ENCODE assay signal across 20 cellular contexts in the genomic region with DNA sequence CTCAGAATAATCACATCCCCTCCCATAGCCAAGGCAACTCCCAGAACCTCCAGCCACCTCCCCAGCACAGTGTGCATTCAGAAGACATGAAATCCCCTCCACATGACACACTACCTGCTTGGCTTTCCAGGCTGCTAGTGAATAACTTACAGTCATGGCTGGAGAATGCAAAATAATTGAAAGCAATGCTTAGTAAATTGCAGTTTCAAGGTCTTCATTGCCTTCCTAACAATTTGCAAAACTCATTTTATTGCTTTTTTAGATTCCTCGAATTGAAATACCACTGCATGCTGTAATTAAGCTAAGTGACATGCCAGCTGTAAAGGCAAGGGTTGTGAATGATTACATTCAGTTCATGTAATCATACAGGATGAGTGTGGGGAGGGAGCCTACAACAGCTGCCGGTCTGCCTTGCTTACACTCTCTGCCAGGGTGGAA. TPM values are rescaled to one million over a fixed set of nuclear protein-coding genes. Genes with fewer than 3 reads are reported as not detected.
DNase-seq lines count a peak whose midpoint lies in the region; ATAC-seq, FAIRE-seq and TF ChIP-seq lines count a peak whose summit lies in the region.
"Had no signal": no experiment of that assay in that cellular context is flagged by ENCODE, and none has a peak within 500 bp of the region (broad histone marks: within the 10 kb centered on the region; RNA-seq: fewer than 3 reads in every experiment).

No MANE protein-coding gene starts in this region.

- intact Hi-C loops in mucosa of descending colon (cut with DNase I, micrococcal nuclease), result no loop called here
- intact Hi-C loops in left ventricle myocardium superior (cut with micrococcal nuclease), result no loop called here

- H3K9me3 Mint-ChIP-seq in activated T-helper 17 cell treated with anti-CD3 and anti-CD28 coated beads, Interleukin-2, amount 50 U/mL, for 72 hours, result no peaks in the 10 kb centered on the region
- H3K9me3 Mint-ChIP-seq: WTC11 had no signal

- no peak overlapping the region for H3K27ac Mint-ChIP-seq in activated T-helper 17 cell treated with anti-CD3 and anti-CD28 coated beads, Interleukin-2, amount 50 U/mL, for 72 hours
- H3K27ac Mint-ChIP-seq: activated CD8-positive, alpha-beta T cell treated with anti-CD3 and anti-CD28 coated beads, Interleukin-2, amount 10 ng/mL, durations not matched to agents 7 days and 5 days; WTC11 had no signal

- ATAC-seq in mucosa of descending colon (peak; percentile 67), left ventricle myocardium superior (no peak)
- ATAC-seq in activated T-helper 17 cell treated with anti-CD3 and anti-CD28 coated beads, Interleukin-2, amount 50 U/mL, for 72 hours (replicated peaks), result no peak
- ATAC-seq: activated CD8-positive, alpha-beta T cell treated with anti-CD3 and anti-CD28 coated beads, Interleukin-2, amount 10 ng/mL, durations not matched to agents 7 days and 5 days; WTC11 had no signal

- DNase-seq in AG20443 (ENCODE audit: low spot score) (peak; percentile 21), GM10266 (ENCODE audit: extremely low spot score) (peak; percentile 8), RCC 7860 (ENCODE audit: low spot score) (peak; percentile 50), mucosa of descending colon (peak in 1 of 3 donors; percentile 40), left ventricle myocardium superior (no peak), Peyer's patch (no peak), NCI-H187 (lab: John Stamatoyannopoulos, UW) (no peak)
- DNase-seq: activated CD8-positive, alpha-beta T cell treated with anti-CD3 and anti-CD28 coated beads, Interleukin-2, amount 10 ng/mL, durations not matched to agents 7 days and 5 days; amniotic stem cell; cerebellar nuclear complex; DND-41; foreskin melanocyte; pancreas; small intestine; stimulated activated CD4-positive, alpha-beta T cell treated with anti-CD3 and anti-CD28 coated beads, Interleukin-4, amount 100 ng/mL, for 4 hours had no signal

- no peaks in the 10 kb centered on the region for H3K36me3 Mint-ChIP-seq in activated T-helper 17 cell treated with anti-CD3 and anti-CD28 coated beads, Interleukin-2, amount 50 U/mL, for 72 hours (ENCODE audit: low read depth)
- H3K36me3 Mint-ChIP-seq: WTC11 had no signal

- peaks cover 14% of the 10 kb centered on the region for H3K4me1 ChIP-seq in mucosa of descending colon (ENCODE audit: low read depth)
- peaks cover 0 to 16% (median 0%) of the 10 kb centered on the region in 4 donors for H3K4me1 ChIP-seq in Peyer's patch
- H3K4me1 ChIP-seq: pancreas had no signal

- no peak overlapping the region for H3K27ac ChIP-seq in Peyer's patch
- H3K27ac ChIP-seq: pancreas, thoracic aorta had no signal

- no peaks in the 10 kb centered on the region for H3K36me3 ChIP-seq in mucosa of descending colon (ENCODE audit: low read depth)
- H3K36me3 ChIP-seq in Peyer's patch, result no peaks in the 10 kb centered on the region
- H3K36me3 ChIP-seq: pancreas, thoracic aorta had no signal

- TF ChIP-seq CTCF in GM10266 (IDR thresholded peaks at IDR 0.05; ENCODE audit: control insufficient read depth, insufficient read depth, low read depth, missing control alignments) (no peak), mucosa of descending colon (IDR thresholded peaks at IDR 0.05) (no peak), Peyer's patch (IDR thresholded peaks at IDR 0.05) (no peak)

- H3K4me3 ChIP-seq in mucosa of descending colon (no peak overlapping the region), Peyer's patch (no peak overlapping the region)
- H3K4me3 ChIP-seq: pancreas, thoracic aorta had no signal

- H3K9me3 ChIP-seq in mucosa of descending colon (no peaks in the 10 kb centered on the region), Peyer's patch (no peaks in the 10 kb centered on the region)
- H3K9me3 ChIP-seq: pancreas, thoracic aorta had no signal

- no peak overlapping the region for H3K4me3 Mint-ChIP-seq in activated T-helper 17 cell treated with anti-CD3 and anti-CD28 coated beads, Interleukin-2, amount 50 U/mL, for 72 hours
- H3K4me3 Mint-ChIP-seq: activated CD8-positive, alpha-beta T cell treated with anti-CD3 and anti-CD28 coated beads, Interleukin-2, amount 10 ng/mL, durations not matched to agents 7 days and 5 days; WTC11 had no signal

- no peak for TF ChIP-seq POLR2A in Peyer's patch (IDR thresholded peaks at IDR 0.05)

- H3K4me1 Mint-ChIP-seq in activated T-helper 17 cell treated with anti-CD3 and anti-CD28 coated beads, Interleukin-2, amount 50 U/mL, for 72 hours, result peaks cover 4% of the 10 kb centered on the region

- peaks cover 0 to 28% of the 10 kb centered on the region in 2 donors for H3K27me3 ChIP-seq in Peyer's patch

- no peak for FAIRE-seq in RCC 7860 (lab: Jason Lieb, UNC)
- FAIRE-seq: GM12892, pancreas, small intestine had no signal

- H3K27me3 Mint-ChIP-seq in activated T-helper 17 cell treated with anti-CD3 and anti-CD28 coated beads, Interleukin-2, amount 50 U/mL, for 72 hours, result peaks cover 65% of the 10 kb centered on the region

RNA-seq across cellular contexts. Expression of a gene that starts 29.0 kb away (rescaled TPM):
- total RNA-seq in mucosa of descending colon, result 10 to 100 TPM; 12.2 to 65.4 (median 48.2) TPM
- not detected for total RNA-seq in left ventricle myocardium superior
- under 1 TPM in 1 of 4 donors, not detected in 3; 0.54 TPM for total RNA-seq in Peyer's patch
- not detected for total RNA-seq in activated T-helper 17 cell treated with anti-CD3 and anti-CD28 coated beads, Interleukin-2, amount 50 U/mL, for 72 hours
- total RNA-seq: activated CD8-positive, alpha-beta T cell treated with anti-CD3 and anti-CD28 coated beads, Interleukin-2, amount 10 ng/mL, durations not matched to agents 7 days and 5 days; liver; thoracic aorta had no signal

RNA-seq across cellular contexts. Expression of a gene that starts 34.6 kb away (rescaled TPM):
- 10 to 100 TPM in 2 of 3 donors, 1 to 10 TPM in 1; 6.6 to 24.0 (median 12.4) TPM for total RNA-seq in mucosa of descending colon
- not detected for total RNA-seq in left ventricle myocardium superior
- total RNA-seq in Peyer's patch, result not detected
- total RNA-seq in activated T-helper 17 cell treated with anti-CD3 and anti-CD28 coated beads, Interleukin-2, amount 50 U/mL, for 72 hours, result not detected
- total RNA-seq: activated CD8-positive, alpha-beta T cell treated with anti-CD3 and anti-CD28 coated beads, Interleukin-2, amount 10 ng/mL, durations not matched to agents 7 days and 5 days; liver; pancreas; thoracic aorta had no signal

RNA-seq across cellular contexts. Expression of a gene that starts 35.2 kb away (rescaled TPM):
- total RNA-seq in mucosa of descending colon (100 to 1,000 TPM in 2 of 3 donors, 10 to 100 TPM in 1; 32.2 to 180 (median 137) TPM), left ventricle myocardium superior (not detected), Peyer's patch (not detected)
- total RNA-seq in activated T-helper 17 cell treated with anti-CD3 and anti-CD28 coated beads, Interleukin-2, amount 50 U/mL, for 72 hours, result not detected
- total RNA-seq: activated CD8-positive, alpha-beta T cell treated with anti-CD3 and anti-CD28 coated beads, Interleukin-2, amount 10 ng/mL, durations not matched to agents 7 days and 5 days; liver; pancreas; thoracic aorta had no signal

RNA-seq across cellular contexts. Expression of a gene that starts 59.5 kb away (rescaled TPM):
- total RNA-seq in mucosa of descending colon (10 to 100 TPM; 10.7 to 25.1 (median 12.2) TPM), left ventricle myocardium superior (not detected), Peyer's patch (1 to 10 TPM in 3 of 4 donors, not detected in 1; 1.1 to 7.5 (median 1.5) TPM)
- total RNA-seq in activated T-helper 17 cell treated with anti-CD3 and anti-CD28 coated beads, Interleukin-2, amount 50 U/mL, for 72 hours, result not detected
- total RNA-seq: activated CD8-positive, alpha-beta T cell treated with anti-CD3 and anti-CD28 coated beads, Interleukin-2, amount 10 ng/mL, durations not matched to agents 7 days and 5 days; thoracic aorta had no signal

Comparison
In these comparisons a context has a peak if more than half of its experiments do, and no peak if none do; other contexts are left out.
1. DNase-seq: peak in AG20443 (single experiment), GM10266 (single experiment) and RCC 7860 (single experiment); none in left ventricle myocardium superior (single experiment), Peyer's patch (0 of 3) and NCI-H187 (0 of 2).
2. RNA of a gene that starts 29.0 kb away (total RNA-seq): 12.2 to 65.4 TPM in mucosa of descending colon; not detected in left ventricle myocardium superior (single experiment), 0.54 TPM in Peyer's patch and not detected in activated T-helper 17 cell treated with anti-CD3 and anti-CD28 coated beads, Interleukin-2, amount 50 U/mL, for 72 hours; every median in the first group is over 4 times any median in the second.
3. RNA of a gene that starts 35.2 kb away (total RNA-seq): 32.2 to 180 TPM in mucosa of descending colon; not detected in left ventricle myocardium superior (single experiment), not detected in Peyer's patch and not detected in activated T-helper 17 cell treated with anti-CD3 and anti-CD28 coated beads, Interleukin-2, amount 50 U/mL, for 72 hours; every median in the first group is over 10 times any median in the second.